In genomic region chr19:44498988-44499387, GRCh38 we compare ENCODE assay signal across 1 cellular context.
TF ChIP-seq lines count a peak whose summit lies in the region.

No MANE protein-coding gene starts in this region.

TF ChIP-seq in IMR-90, 13 proteins besides CTCF, POLR2A, EP300 and RAD21 (continued from another document):
- TF ChIP-seq, protein P1, sequence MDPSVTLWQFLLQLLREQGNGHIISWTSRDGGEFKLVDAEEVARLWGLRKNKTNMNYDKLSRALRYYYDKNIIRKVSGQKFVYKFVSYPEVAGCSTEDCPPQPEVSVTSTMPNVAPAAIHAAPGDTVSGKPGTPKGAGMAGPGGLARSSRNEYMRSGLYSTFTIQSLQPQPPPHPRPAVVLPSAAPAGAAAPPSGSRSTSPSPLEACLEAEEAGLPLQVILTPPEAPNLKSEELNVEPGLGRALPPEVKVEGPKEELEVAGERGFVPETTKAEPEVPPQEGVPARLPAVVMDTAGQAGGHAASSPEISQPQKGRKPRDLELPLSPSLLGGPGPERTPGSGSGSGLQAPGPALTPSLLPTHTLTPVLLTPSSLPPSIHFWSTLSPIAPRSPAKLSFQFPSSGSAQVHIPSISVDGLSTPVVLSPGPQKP (IDR thresholded peaks at IDR 0.05; ENCODE audit: borderline replicate concordance, low read depth, low read length) = no peak
- no peak for TF ChIP-seq RCOR1 (IDR thresholded peaks at IDR 0.05; ENCODE audit: insufficient replicate concordance, low read length)
